1 cellular context compared by ENCODE assay signal in genomic region chr3:125160911-125161371, GRCh38.
TF ChIP-seq lines count a peak whose summit lies in the region.

No MANE protein-coding gene starts in this region.

TF ChIP-seq in GM23338, 12 proteins besides CTCF, POLR2A, EP300 and RAD21 (continued from another document):
- TF ChIP-seq ZNF462 (CRISPR knock-in tag; IDR thresholded peaks at IDR 0.05): no peak
- TF ChIP-seq CREB1 (CRISPR knock-in tag; IDR thresholded peaks at IDR 0.05; ENCODE audit: low read depth): no peak
- no peak for TF ChIP-seq ETS1 (IDR thresholded peaks at IDR 0.05)
- TF ChIP-seq REST (IDR thresholded peaks at IDR 0.05; ENCODE audit: unreplicated experiment): no peak
- TF ChIP-seq ZNF114 (CRISPR knock-in tag; IDR thresholded peaks at IDR 0.05): no peak
- TF ChIP-seq JUNB (IDR thresholded peaks at IDR 0.05; ENCODE audit: unreplicated experiment): no peak
- no peak for TF ChIP-seq STAT1 (IDR thresholded peaks at IDR 0.05; ENCODE audit: unreplicated experiment)
- no peak for TF ChIP-seq EZH2phosphoT487 (IDR thresholded peaks at IDR 0.05; ENCODE audit: unreplicated experiment)
- no peak for TF ChIP-seq POLR2AphosphoS5 (IDR thresholded peaks at IDR 0.05; ENCODE audit: low read depth)
- no peak for TF ChIP-seq ZNF331 (CRISPR knock-in tag; IDR thresholded peaks at IDR 0.05; ENCODE audit: low read depth)
- TF ChIP-seq EZH2 (IDR thresholded peaks at IDR 0.05; ENCODE audit: low read depth, unreplicated experiment): no peak
TF ChIP-seq in GM23338: peak in this region for 0.
